Comparison of ENCODE assay signal across 8 cellular contexts in genomic region chr1:21935891-21936365, GRCh38. TPM values are rescaled to one million over a fixed set of nuclear protein-coding genes. Genes with fewer than 3 reads are reported as not detected.
DNase-seq lines count a peak whose midpoint lies in the region; ATAC-seq lines count a peak whose summit lies in the region.

No MANE protein-coding gene starts in this region.

- H3K27me3 ChIP-seq in rectal smooth muscle tissue (ENCODE audit: control insufficient read depth, insufficient read depth, low read length): no peaks in the 10 kb centered on the region

- no peaks in the 10 kb centered on the region for H3K9me3 ChIP-seq in ES-I3 (ENCODE audit: control insufficient read depth, insufficient read depth, low read length)

- POLR2A ChIA-PET in T-cell (lab: Charles Lee): no interaction called here

- H3K9ac ChIP-seq in ES-I3 (ENCODE audit: low read depth, low read length) (peak overlapping the region; percentile 38), rectal smooth muscle tissue (ENCODE audit: low read length) (peak overlapping the region; percentile 96)

- peaks cover 17 to 24% (median 23%) of the 10 kb centered on the region in 3 donors for H3K4me1 Mint-ChIP-seq in T-cell

- H3K27me3 Mint-ChIP-seq in T-cell: peaks cover 0 to 4% of the 10 kb centered on the region in 2 donors

- no peaks in the 10 kb centered on the region for H3K36me3 ChIP-seq in ES-I3 (ENCODE audit: insufficient read depth, low read length)
- no peaks in the 10 kb centered on the region for H3K36me3 ChIP-seq in rectal smooth muscle tissue (ENCODE audit: control insufficient read depth, insufficient read depth, low read length)

- peaks cover 36% of the 10 kb centered on the region for H3K4me1 ChIP-seq in ES-I3 (ENCODE audit: insufficient read depth, low read length)
- peaks cover 68% of the 10 kb centered on the region for H3K4me1 ChIP-seq in rectal smooth muscle tissue (ENCODE audit: control insufficient read depth, insufficient read depth, low read length)

- no peaks in the 10 kb centered on the region for H3K36me3 Mint-ChIP-seq in T-cell

- CTCF ChIA-PET in T-cell (lab: Charles Lee): interaction anchor here in 1 of 2 donors (0.9 kb wide), 1 partner anchor 88 kb away, joined by 3 read pairs; no protein-coding TSS in a partner anchor

- peak overlapping the region; percentile 94 for H3K4me3 ChIP-seq in rectal smooth muscle tissue (ENCODE audit: low read length)

- peak overlapping the region in 1 of 2 donors; percentile 52 for H3K27ac Mint-ChIP-seq in T-cell

- peak overlapping the region; percentile 97 for H3K27ac ChIP-seq in rectal smooth muscle tissue (ENCODE audit: low read depth, low read length)

- H3K4me3 Mint-ChIP-seq in T-cell: peak overlapping the region; percentile 70 to 75 (median 70)

- no peaks in the 10 kb centered on the region for H3K9me3 Mint-ChIP-seq in T-cell

- no peak for ATAC-seq in T-cell (replicated peaks in 1 of 4)
- no peak for ATAC-seq in GM18520 (IDR thresholded peaks at IDR 0.05; ENCODE audit: unreplicated experiment)

- no peak for DNase-seq in T-cell
- peak; percentile 52 for DNase-seq in glomerular visceral epithelial cell (ENCODE audit: extremely low spot score)
- DNase-seq in GOT3 (lab: John Stamatoyannopoulos, UW): no peak
- no peak for DNase-seq in NCI-H1930 (lab: John Stamatoyannopoulos, UW)
- DNase-seq in germinal center (ENCODE audit: low spot score): no peak

RNA-seq across cellular contexts. Expression of gene HSPG2, which starts 1.2 kb away (rescaled TPM):
- 1 to 10 TPM; 4.4 to 9.3 (median 7.9) TPM for total RNA-seq in T-cell

RNA-seq across cellular contexts. Expression of gene CELA3B, which starts 40.9 kb away (rescaled TPM):
- 1 to 10 TPM in 3 of 5 donors, not detected in 2; 6.9 to 7.5 (median 7.3) TPM for total RNA-seq in T-cell
